Comparison of ENCODE assay signal across 15 cellular contexts in the genomic region with DNA sequence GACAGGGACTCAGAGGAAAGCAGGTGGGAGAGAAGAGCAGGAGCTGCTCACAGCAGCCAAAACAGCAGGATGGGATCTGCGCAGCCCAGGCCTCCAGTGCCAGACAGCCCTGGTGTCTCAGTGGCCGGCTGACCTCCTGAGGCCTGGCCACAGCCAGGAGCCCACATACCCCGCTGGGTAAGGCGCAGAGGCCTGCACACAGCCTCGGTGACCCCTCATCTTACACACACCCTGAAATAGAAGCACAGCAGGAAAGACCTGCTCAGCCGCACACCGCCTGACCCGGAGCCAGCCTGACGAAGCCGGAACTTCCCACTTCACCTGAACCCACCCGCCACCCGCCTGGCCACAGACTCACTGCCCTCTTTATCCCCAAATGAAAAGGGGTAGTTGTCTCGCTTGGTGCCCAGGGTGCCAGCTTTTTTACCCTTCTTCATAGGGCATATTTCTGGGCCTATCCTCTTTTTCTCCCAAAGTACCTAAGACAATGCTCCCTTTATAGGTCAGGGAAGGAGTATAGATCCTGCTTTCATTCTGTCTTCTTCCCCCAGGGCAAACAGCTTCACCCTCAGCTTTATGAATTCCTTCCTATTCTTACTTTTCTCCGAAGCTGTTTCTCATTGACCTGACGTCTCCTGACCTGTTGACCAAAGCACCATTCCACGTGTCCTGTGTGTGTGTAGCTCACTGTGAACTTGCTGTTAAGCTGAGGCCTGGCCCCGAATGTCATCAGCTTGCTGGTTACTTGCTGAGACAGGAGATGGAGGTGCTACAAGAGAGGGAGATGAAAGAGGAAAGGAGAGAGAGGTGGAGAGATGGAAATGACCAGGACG. TPM values are rescaled to one million over a fixed set of nuclear protein-coding genes. Genes with fewer than 3 reads are reported as not detected.
A peak's percentile ranks its signal among the peaks of the same experiment; 100 is the strongest.
DNase-seq lines count a peak whose midpoint lies in the region; ATAC-seq and TF ChIP-seq lines count a peak whose summit lies in the region.
"Had no signal": no experiment of that assay in that cellular context is flagged by ENCODE, and none has a peak within 500 bp of the region (broad histone marks: within the 10 kb centered on the region; RNA-seq: fewer than 3 reads in every experiment).

No MANE protein-coding gene starts in this region.

- 91 to 93% methylated on average over 17 to 18 of the region's 18 CpGs for WGBS in thyroid gland, 2 donors

- no peaks in the 10 kb centered on the region for H3K4me1 ChIP-seq in Panc1 (ENCODE audit: control insufficient read depth, insufficient read depth, low read length)
- peaks cover 35 to 55% of the 10 kb centered on the region in 2 donors for H3K4me1 ChIP-seq in thyroid gland

- DNase-seq in Panc1 (ENCODE audit: low read depth, low spot score), result no peak
- no peak for DNase-seq in nephron progenitor cell
- DNase-seq in thyroid gland, result peak; percentile 29 to 36
- DNase-seq in hypothalamus (lab: John Stamatoyannopoulos, UW), result no peak
- DNase-seq in activated CD8-positive, alpha-beta memory T cell treated with anti-CD3 and anti-CD28 coated beads, Interleukin-2, amount 50 U/mL, for 4 hours, result no peak
- DNase-seq: CD4-positive, alpha-beta T cell; GF-D8; Kasumi-1; NCI-H1417; NCI-H2029; NCI-H510A treated with DMSO at 0.1 percent for 48 hours; SIG-M5 had no signal

- H3K4me3 ChIP-seq in Panc1 (ENCODE audit: low read depth in 2 of 2, low read length in 2 of 2), result no peak overlapping the region
- no peak overlapping the region for H3K4me3 ChIP-seq in thyroid gland (replicated peaks in 1 of 3)

- no peaks in the 10 kb centered on the region for H3K9me3 ChIP-seq in Panc1 (ENCODE audit: control insufficient read depth, insufficient read depth, low read depth, low read length)
- no peaks in the 10 kb centered on the region for H3K9me3 ChIP-seq in thyroid gland

- H3K36me3 ChIP-seq in Panc1 (ENCODE audit: control insufficient read depth, insufficient read depth, low read length) (no peaks in the 10 kb centered on the region), thyroid gland (no peaks in the 10 kb centered on the region)

- CTCF ChIA-PET in Panc1 (lab: Charles Lee), result no interaction called here

- peaks cover 2% of the 10 kb centered on the region for H3K27me3 Mint-ChIP-seq in dendritic cell treated with granulocyte-macrophage colony-stimulating factor and Interleukin-4, amounts not matched to agents 40 ng/mL and 50 ng/mL, for 4 days
- peaks cover 3% of the 10 kb centered on the region for H3K27me3 Mint-ChIP-seq in nephron progenitor cell (ENCODE audit: low read depth, poor library complexity)

- no peak for TF ChIP-seq POLR2A in thyroid gland (IDR thresholded peaks at IDR 0.05)

- no TSS peak for BruUV-seq in Panc1 (replicated peaks; lab: Mats Ljungman, UMichigan)

- TF ChIP-seq CTCF in Panc1 (IDR thresholded peaks at IDR 0.05) (no peak), nephron progenitor cell (IDR thresholded peaks at IDR 0.05) (no peak), thyroid gland (IDR thresholded peaks at IDR 0.05) (no peak)

- H3K27ac Mint-ChIP-seq in dendritic cell treated with granulocyte-macrophage colony-stimulating factor and Interleukin-4, amounts not matched to agents 40 ng/mL and 50 ng/mL, for 4 days, result peak overlapping the region; percentile 11
- H3K27ac Mint-ChIP-seq in nephron progenitor cell, result peak overlapping the region; percentile 50
- H3K27ac Mint-ChIP-seq: B cell; CD4-positive, alpha-beta T cell had no signal

- in situ Hi-C loops in Panc1 (cut with HindIII; ENCODE audit: low pct_unique_long_range_greater_than_20kb, low sequenced_read_pairs), result no loop called here

- H3K27me3 ChIP-seq in Panc1 (ENCODE audit: control insufficient read depth, insufficient read depth, low read length) (no peaks in the 10 kb centered on the region; the same call in 1 of the 2 replicates), thyroid gland (no peaks in the 10 kb centered on the region)

- no peaks in the 10 kb centered on the region for H3K9me3 Mint-ChIP-seq in dendritic cell treated with granulocyte-macrophage colony-stimulating factor and Interleukin-4, amounts not matched to agents 40 ng/mL and 50 ng/mL, for 4 days
- peaks cover 5% of the 10 kb centered on the region for H3K9me3 Mint-ChIP-seq in nephron progenitor cell
- H3K9me3 Mint-ChIP-seq: CD4-positive, alpha-beta T cell had no signal

- peaks cover 34% of the 10 kb centered on the region for H3K4me1 Mint-ChIP-seq in dendritic cell treated with granulocyte-macrophage colony-stimulating factor and Interleukin-4, amounts not matched to agents 40 ng/mL and 50 ng/mL, for 4 days (ENCODE audit: low read depth)
- peaks cover 68% of the 10 kb centered on the region for H3K4me1 Mint-ChIP-seq in nephron progenitor cell

- H3K4me3 Mint-ChIP-seq in dendritic cell treated with granulocyte-macrophage colony-stimulating factor and Interleukin-4, amounts not matched to agents 40 ng/mL and 50 ng/mL, for 4 days, result no peak overlapping the region
- H3K4me3 Mint-ChIP-seq in nephron progenitor cell, result no peak overlapping the region
- H3K4me3 Mint-ChIP-seq: B cell; CD4-positive, alpha-beta T cell had no signal

- POLR2A ChIA-PET in Panc1 (lab: Charles Lee), result no interaction called here

- peak; percentile 50; the same call in 1 of the 2 replicates for ATAC-seq in Panc1
- no peak for ATAC-seq in GM18861 (IDR thresholded peaks at IDR 0.05; ENCODE audit: unreplicated experiment)

- intact Hi-C loops in Panc1 (cut with micrococcal nuclease; ENCODE audit: unreplicated experiment), result no loop called here
- intact Hi-C loops in dendritic cell treated with granulocyte-macrophage colony-stimulating factor and Interleukin-4, amounts not matched to agents 40 ng/mL and 50 ng/mL, for 4 days (cut with micrococcal nuclease), result no loop called here
- intact Hi-C loops in thyroid gland (cut with DNase I), result no loop called here

- H3K27ac ChIP-seq in Panc1 (ENCODE audit: low read length) (no peak overlapping the region), thyroid gland (peak overlapping the region in 2 of 3 donors; percentile 31 to 45)

- no peaks in the 10 kb centered on the region for H3K36me3 Mint-ChIP-seq in dendritic cell treated with granulocyte-macrophage colony-stimulating factor and Interleukin-4, amounts not matched to agents 40 ng/mL and 50 ng/mL, for 4 days (ENCODE audit: low read depth)
- no peaks in the 10 kb centered on the region for H3K36me3 Mint-ChIP-seq in nephron progenitor cell (ENCODE audit: low read depth)

RNA-seq across cellular contexts. Expression of a gene that starts 49.1 kb away (rescaled TPM):
- 2.3 TPM for total RNA-seq in Panc1 (2021; ENCODE audit: unreplicated experiment)
- 3.5 TPM for polyA plus RNA-seq in Panc1 (2012; ENCODE audit: insufficient read length)
- total RNA-seq in thyroid gland, result 10 to 100 TPM in 3 of 4 donors, 1 to 10 TPM in 1; 9.9 to 20.1 (median 12.4) TPM

Comparison
In these comparisons a context has a peak if more than half of its experiments do, and no peak if none do; other contexts are left out.
1. DNase-seq: peak in thyroid gland (2 of 2); none in Panc1 (single experiment), nephron progenitor cell (single experiment), hypothalamus (0 of 51) and activated CD8-positive, alpha-beta memory T cell treated with anti-CD3 and anti-CD28 coated beads, Interleukin-2, amount 50 U/mL, for 4 hours (single experiment).